28 cellular contexts compared by ENCODE assay signal in genomic region chr5:169065400-169065799, GRCh38.
"Had no signal": no experiment of that assay in that cellular context is flagged by ENCODE, and none has a peak within 500 bp of the region (broad histone marks: within the 10 kb centered on the region; RNA-seq: fewer than 3 reads in every experiment).

No MANE protein-coding gene starts in this region.

- H3K9me3 Mint-ChIP-seq: activated CD8-positive, alpha-beta T cell treated with anti-CD3 and anti-CD28 coated beads for 36 hours; activated naive CD8-positive, alpha-beta T cell treated with anti-CD3 and anti-CD28 coated beads, Interleukin-2, amount 50 U/mL, for 24 hours; immature natural killer cell; mesothelial cell of epicardium; neural progenitor cell; stimulated activated naive B cell treated with anti-CD40 and anti-IgM and Interleukin-4, amounts not matched to agents 10 μg/mL and 1 μg/mL and 100 μg/mL, for 72 hours; type B pancreatic cell had no signal

- H3K4me3 ChIP-seq: hepatocyte, left lung, neural progenitor cell, smooth muscle cell had no signal

- H3K27ac ChIP-seq: brain microvascular endothelial cell, hepatocyte, left lung, neural progenitor cell had no signal

- H3K79me2 ChIP-seq: hepatocyte had no signal

- H3K9ac ChIP-seq: neural progenitor cell had no signal

- H3K36me3 ChIP-seq: brain microvascular endothelial cell, left lung, neural progenitor cell had no signal

- H3K27ac Mint-ChIP-seq: activated CD8-positive, alpha-beta memory T cell treated with anti-CD3 and anti-CD28 coated beads, Interleukin-2, amount 10 ng/mL, durations not matched to agents 7 days and 5 days; activated CD8-positive, alpha-beta T cell treated with anti-CD3 and anti-CD28 coated beads for 36 hours; activated naive CD8-positive, alpha-beta T cell treated with anti-CD3 and anti-CD28 coated beads, Interleukin-2, amount 50 U/mL, for 24 hours; immature natural killer cell; mesothelial cell of epicardium; naive thymus-derived CD8-positive, alpha-beta T cell; neural progenitor cell; stimulated activated naive B cell treated with anti-CD40 and anti-IgM and Interleukin-4, amounts not matched to agents 10 μg/mL and 1 μg/mL and 100 μg/mL, for 72 hours; T-helper 17 cell; type B pancreatic cell had no signal

- ATAC-seq: activated CD8-positive, alpha-beta memory T cell treated with anti-CD3 and anti-CD28 coated beads, Interleukin-2, amount 10 ng/mL, durations not matched to agents 7 days and 5 days; activated CD8-positive, alpha-beta T cell treated with anti-CD3 and anti-CD28 coated beads for 36 hours; activated naive CD8-positive, alpha-beta T cell treated with anti-CD3 and anti-CD28 coated beads, Interleukin-2, amount 50 U/mL, for 24 hours; left lung; naive thymus-derived CD8-positive, alpha-beta T cell; sciatic nerve; stimulated activated naive B cell treated with anti-CD40 and anti-IgM and Interleukin-4, amounts not matched to agents 10 μg/mL and 1 μg/mL and 100 μg/mL, for 72 hours; T-helper 17 cell had no signal

- DNase-seq: activated CD4-positive, alpha-beta T cell treated with anti-CD3 and anti-CD28 coated beads for 48 hours; activated CD8-positive, alpha-beta memory T cell treated with anti-CD3 and anti-CD28 coated beads, Interleukin-2, amount 10 ng/mL, durations not matched to agents 7 days and 5 days; activated CD8-positive, alpha-beta T cell treated with anti-CD3 and anti-CD28 coated beads for 36 hours; activated effector memory CD4-positive, alpha-beta T cell treated with anti-CD3 and anti-CD28 coated beads, Interleukin-2, amount 50 U/mL, for 16 hours; activated naive CD4-positive, alpha-beta T cell treated with anti-CD3 and anti-CD28 coated beads, Interleukin-2, amount 50 U/mL, for 16 hours; activated naive CD8-positive, alpha-beta T cell treated with anti-CD3 and anti-CD28 coated beads, Interleukin-2, amount 50 U/mL, for 24 hours; activated T-cell treated with anti-CD3 and anti-CD28 coated beads for 4 hours; anterior cingulate cortex; brain microvascular endothelial cell; caudate nucleus; dermis blood vessel endothelial cell; effector CD8-positive, alpha-beta T cell; erythroblast; foreskin melanocyte; glutamatergic neuron; immature natural killer cell; left lung; naive thymus-derived CD8-positive, alpha-beta T cell; posterior cingulate gyrus; stimulated activated CD4-positive, alpha-beta T cell treated with anti-CD3 and anti-CD28 coated beads, Interleukin-15, amount 100 ng/mL, for 24 hours; stimulated activated naive B cell treated with anti-CD40 and anti-IgM and Interleukin-4, amounts not matched to agents 10 μg/mL and 1 μg/mL and 100 μg/mL, for 72 hours; T-helper 17 cell had no signal

- H3K9me3 ChIP-seq: left lung had no signal

- H3K4me3 Mint-ChIP-seq: activated CD8-positive, alpha-beta memory T cell treated with anti-CD3 and anti-CD28 coated beads, Interleukin-2, amount 10 ng/mL, durations not matched to agents 7 days and 5 days; activated CD8-positive, alpha-beta T cell treated with anti-CD3 and anti-CD28 coated beads for 36 hours; activated naive CD8-positive, alpha-beta T cell treated with anti-CD3 and anti-CD28 coated beads, Interleukin-2, amount 50 U/mL, for 24 hours; immature natural killer cell; mesothelial cell of epicardium; naive thymus-derived CD8-positive, alpha-beta T cell; neural progenitor cell; stimulated activated naive B cell treated with anti-CD40 and anti-IgM and Interleukin-4, amounts not matched to agents 10 μg/mL and 1 μg/mL and 100 μg/mL, for 72 hours; T-helper 17 cell; type B pancreatic cell had no signal

- H3K36me3 Mint-ChIP-seq: activated CD8-positive, alpha-beta memory T cell treated with anti-CD3 and anti-CD28 coated beads, Interleukin-2, amount 10 ng/mL, durations not matched to agents 7 days and 5 days; immature natural killer cell; mesothelial cell of epicardium; naive thymus-derived CD8-positive, alpha-beta T cell; neural progenitor cell; stimulated activated naive B cell treated with anti-CD40 and anti-IgM and Interleukin-4, amounts not matched to agents 10 μg/mL and 1 μg/mL and 100 μg/mL, for 72 hours; type B pancreatic cell had no signal

- H3K4me2 ChIP-seq: hepatocyte, neural progenitor cell, smooth muscle cell had no signal

- H2AFZ ChIP-seq: hepatocyte, neural progenitor cell had no signal

- H3K27me3 ChIP-seq: brain microvascular endothelial cell, hepatocyte, neural progenitor cell had no signal

- H3K4me1 Mint-ChIP-seq: activated CD8-positive, alpha-beta memory T cell treated with anti-CD3 and anti-CD28 coated beads, Interleukin-2, amount 10 ng/mL, durations not matched to agents 7 days and 5 days; activated naive CD8-positive, alpha-beta T cell treated with anti-CD3 and anti-CD28 coated beads, Interleukin-2, amount 50 U/mL, for 24 hours; immature natural killer cell; naive thymus-derived CD8-positive, alpha-beta T cell; stimulated activated naive B cell treated with anti-CD40 and anti-IgM and Interleukin-4, amounts not matched to agents 10 μg/mL and 1 μg/mL and 100 μg/mL, for 72 hours; T-helper 17 cell had no signal
